In genomic region chr16:53821957-53822625, GRCh38 we compare ENCODE assay signal across 13 cellular contexts.
A peak's percentile ranks its signal among the peaks of the same experiment; 100 is the strongest.
DNase-seq lines count a peak whose midpoint lies in the region; ATAC-seq, FAIRE-seq and TF ChIP-seq lines count a peak whose summit lies in the region.
"Had no signal": no experiment of that assay in that cellular context is flagged by ENCODE, and none has a peak within 500 bp of the region (broad histone marks: within the 10 kb centered on the region; RNA-seq: fewer than 3 reads in every experiment).

No MANE protein-coding gene starts in this region.

- H3K27ac ChIP-seq in foreskin keratinocyte, result no peak overlapping the region
- H3K27ac ChIP-seq: 22Rv1, right lobe of liver had no signal

- H3K27me3 Mint-ChIP-seq in activated T-cell treated with anti-CD3 and anti-CD28 coated beads, Interleukin-2, amount 50 U/mL, for 24 hours, result no peaks in the 10 kb centered on the region
- H3K27me3 Mint-ChIP-seq in activated T-cell treated with anti-CD3 and anti-CD28 coated beads, Interleukin-2, amount 50 U/mL, for 72 hours (ENCODE audit: low read depth), result no peaks in the 10 kb centered on the region

- ATAC-seq in activated T-cell treated with anti-CD3 and anti-CD28 coated beads, Interleukin-2, amount 50 U/mL, for 72 hours (replicated peaks in 1 of 2), result no peak
- peak; percentile 77 for ATAC-seq in foreskin keratinocyte

- H3K4me3 Mint-ChIP-seq in activated T-cell treated with anti-CD3 and anti-CD28 coated beads, Interleukin-2, amount 50 U/mL, for 24 hours, result no peak overlapping the region
- H3K4me3 Mint-ChIP-seq in activated T-cell treated with anti-CD3 and anti-CD28 coated beads, Interleukin-2, amount 50 U/mL, for 72 hours, result peak overlapping the region in 1 of 2 donors; percentile 42

- peaks cover 16% of the 10 kb centered on the region for H3K36me3 Mint-ChIP-seq in activated T-cell treated with anti-CD3 and anti-CD28 coated beads, Interleukin-2, amount 50 U/mL, for 24 hours (ENCODE audit: low read depth)
- H3K36me3 Mint-ChIP-seq in activated T-cell treated with anti-CD3 and anti-CD28 coated beads, Interleukin-2, amount 50 U/mL, for 72 hours (ENCODE audit: insufficient read depth in 2 of 2), result no peaks in the 10 kb centered on the region
- H3K36me3 Mint-ChIP-seq: activated naive CD4-positive, alpha-beta T cell treated with anti-CD3 and anti-CD28 coated beads, Interleukin-2, amount 50 U/mL, for 72 hours had no signal

- peak overlapping the region; percentile 24 for H3K27ac Mint-ChIP-seq in activated T-cell treated with anti-CD3 and anti-CD28 coated beads, Interleukin-2, amount 50 U/mL, for 24 hours
- H3K27ac Mint-ChIP-seq in activated T-cell treated with anti-CD3 and anti-CD28 coated beads, Interleukin-2, amount 50 U/mL, for 72 hours, result no peak overlapping the region
- H3K27ac Mint-ChIP-seq: activated naive CD4-positive, alpha-beta T cell treated with anti-CD3 and anti-CD28 coated beads, Interleukin-2, amount 50 U/mL, for 72 hours had no signal

- peaks cover 24% of the 10 kb centered on the region for H3K4me1 Mint-ChIP-seq in activated T-cell treated with anti-CD3 and anti-CD28 coated beads, Interleukin-2, amount 50 U/mL, for 24 hours (ENCODE audit: low read depth)
- H3K4me1 Mint-ChIP-seq in activated T-cell treated with anti-CD3 and anti-CD28 coated beads, Interleukin-2, amount 50 U/mL, for 72 hours (ENCODE audit: low read depth), result no peaks in the 10 kb centered on the region

- DNase-seq in activated T-cell treated with anti-CD3 and anti-CD28 coated beads, Interleukin-2, amount 50 U/mL, for 24 hours, result no peak
- DNase-seq in activated T-cell treated with anti-CD3 and anti-CD28 coated beads, Interleukin-2, amount 50 U/mL, for 72 hours, result no peak
- peak; percentile 82 for DNase-seq in amniotic epithelial cell (ENCODE audit: low read depth)
- DNase-seq in foreskin keratinocyte, result peak; percentile 63 to 79
- DNase-seq in urothelium cell line (ENCODE audit: low spot score), result peak; percentile 61
- DNase-seq in NCI-H2107 treated with DMSO at 0.1 percent for 48 hours (lab: John Stamatoyannopoulos, UW; ENCODE audit: unreplicated experiment), result no peak
- no peak for DNase-seq in stimulated activated naive CD4-positive, alpha-beta T cell (lab: John Stamatoyannopoulos, UW)
- DNase-seq in DMS153 treated with DMSO at 0.1 percent for 48 hours (lab: John Stamatoyannopoulos, UW; ENCODE audit: unreplicated experiment), result no peak
- DNase-seq: NCI-H1930, right lobe of liver, RPMI8226 had no signal

- H3K27me3 ChIP-seq in foreskin keratinocyte, result no peaks in the 10 kb centered on the region
- H3K27me3 ChIP-seq: right lobe of liver had no signal

- TF ChIP-seq CTCF in foreskin keratinocyte (conservative IDR thresholded peaks at IDR 0.05), result peak; percentile 15

- peaks cover 32% of the 10 kb centered on the region for H3K4me1 ChIP-seq in foreskin keratinocyte
- H3K4me1 ChIP-seq: right lobe of liver had no signal

- H3K9me3 Mint-ChIP-seq in activated T-cell treated with anti-CD3 and anti-CD28 coated beads, Interleukin-2, amount 50 U/mL, for 24 hours, result no peaks in the 10 kb centered on the region
- no peaks in the 10 kb centered on the region for H3K9me3 Mint-ChIP-seq in activated T-cell treated with anti-CD3 and anti-CD28 coated beads, Interleukin-2, amount 50 U/mL, for 72 hours
- H3K9me3 Mint-ChIP-seq: activated naive CD4-positive, alpha-beta T cell treated with anti-CD3 and anti-CD28 coated beads, Interleukin-2, amount 50 U/mL, for 72 hours had no signal

- FAIRE-seq in urothelium cell line (lab: Jason Lieb, UNC), result peak; percentile 59

Comparison
In these comparisons a context has a peak if more than half of its experiments do, and no peak if none do; other contexts are left out.
1. DNase-seq: peak in amniotic epithelial cell (single experiment), foreskin keratinocyte (2 of 2) and urothelium cell line (single experiment); none in activated T-cell treated with anti-CD3 and anti-CD28 coated beads, Interleukin-2, amount 50 U/mL, for 24 hours (single experiment), activated T-cell treated with anti-CD3 and anti-CD28 coated beads, Interleukin-2, amount 50 U/mL, for 72 hours (0 of 2), NCI-H2107 treated with DMSO at 0.1 percent for 48 hours (single experiment), stimulated activated naive CD4-positive, alpha-beta T cell (0 of 6) and DMS153 treated with DMSO at 0.1 percent for 48 hours (single experiment).